25 cellular contexts compared by ENCODE assay signal in the genomic region with DNA sequence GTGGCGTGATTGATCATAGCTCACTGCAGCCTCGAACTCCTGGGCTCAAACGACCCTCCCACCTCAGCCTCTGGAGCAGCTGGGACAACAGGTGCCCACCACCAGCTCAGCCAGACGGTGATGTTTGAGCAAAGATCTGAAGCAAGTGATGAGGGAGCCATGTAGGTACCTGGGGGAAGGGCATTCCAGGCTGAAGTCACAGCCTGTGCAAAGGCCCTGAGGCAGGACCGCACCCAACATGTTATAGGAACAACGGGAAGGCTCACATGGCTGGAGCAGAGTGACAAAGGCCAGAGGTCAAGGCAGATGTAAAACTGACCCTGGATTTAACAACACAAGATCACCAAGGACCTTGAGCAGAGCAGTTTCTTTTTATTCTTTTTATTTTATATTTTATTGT.
"Had no signal": no experiment of that assay in that cellular context is flagged by ENCODE, and none has a peak within 500 bp of the region (broad histone marks: within the 10 kb centered on the region; RNA-seq: fewer than 3 reads in every experiment).

No MANE protein-coding gene starts in this region.

- H3K36me3 Mint-ChIP-seq: activated naive CD8-positive, alpha-beta T cell; T-cell had no signal

- H3K4me3 ChIP-seq: cardiac muscle cell, SK-N-MC had no signal

- ATAC-seq: activated CD4-positive, alpha-beta T cell treated with anti-CD3 and anti-CD28 coated beads for 36 hours; activated T-helper 17 cell treated with anti-CD3 and anti-CD28 coated beads, Interleukin-2, amount 50 U/mL, for 72 hours; Panc1; Right ventricle myocardium inferior; T-cell had no signal

- H3K4me3 Mint-ChIP-seq: activated CD4-positive, alpha-beta memory T cell treated with anti-CD3 and anti-CD28 coated beads, Interleukin-2, amount 10 ng/mL, durations not matched to agents 7 days and 5 days; activated CD4-positive, alpha-beta T cell treated with anti-CD3 and anti-CD28 coated beads for 36 hours; activated naive CD4-positive, alpha-beta T cell treated with anti-CD3 and anti-CD28 coated beads for 36 hours; activated naive CD8-positive, alpha-beta T cell; activated T-helper 17 cell treated with anti-CD3 and anti-CD28 coated beads, Interleukin-2, amount 50 U/mL, for 72 hours; T-cell had no signal

- H3K27ac ChIP-seq: brain microvascular endothelial cell, cardiac muscle cell, SK-N-MC, VCaP had no signal

- H3K9me3 Mint-ChIP-seq: activated CD4-positive, alpha-beta memory T cell treated with anti-CD3 and anti-CD28 coated beads, Interleukin-2, amount 10 ng/mL, durations not matched to agents 7 days and 5 days; activated naive CD4-positive, alpha-beta T cell treated with anti-CD3 and anti-CD28 coated beads for 36 hours; activated T-helper 17 cell treated with anti-CD3 and anti-CD28 coated beads, Interleukin-2, amount 50 U/mL, for 72 hours; T-cell had no signal

- H3K36me3 ChIP-seq: brain microvascular endothelial cell, cardiac muscle cell had no signal

- H3K4me1 Mint-ChIP-seq: activated T-helper 17 cell treated with anti-CD3 and anti-CD28 coated beads, Interleukin-2, amount 50 U/mL, for 72 hours had no signal

- H3K27me3 ChIP-seq: brain microvascular endothelial cell, cardiac muscle cell had no signal

- H3K27ac Mint-ChIP-seq: activated CD4-positive, alpha-beta memory T cell treated with anti-CD3 and anti-CD28 coated beads, Interleukin-2, amount 10 ng/mL, durations not matched to agents 7 days and 5 days; activated CD4-positive, alpha-beta T cell treated with anti-CD3 and anti-CD28 coated beads for 36 hours; activated naive CD4-positive, alpha-beta T cell treated with anti-CD3 and anti-CD28 coated beads for 36 hours; activated naive CD8-positive, alpha-beta T cell; activated T-helper 17 cell treated with anti-CD3 and anti-CD28 coated beads, Interleukin-2, amount 50 U/mL, for 72 hours; T-cell had no signal

- H3K27me3 Mint-ChIP-seq: activated CD4-positive, alpha-beta memory T cell treated with anti-CD3 and anti-CD28 coated beads, Interleukin-2, amount 10 ng/mL, durations not matched to agents 7 days and 5 days; activated CD4-positive, alpha-beta T cell treated with anti-CD3 and anti-CD28 coated beads for 36 hours; activated naive CD8-positive, alpha-beta T cell; activated T-helper 17 cell treated with anti-CD3 and anti-CD28 coated beads, Interleukin-2, amount 50 U/mL, for 72 hours; T-cell had no signal

- DNase-seq: activated CD4-positive, alpha-beta memory T cell treated with anti-CD3 and anti-CD28 coated beads, Interleukin-2, amount 10 ng/mL, durations not matched to agents 7 days and 5 days; activated CD4-positive, alpha-beta T cell treated with anti-CD3 and anti-CD28 coated beads for 36 hours; activated CD4-positive, alpha-beta T cell treated with anti-CD3 and anti-CD28 coated beads, Interleukin-2, amount 50 U/mL, for 1 hour; activated gamma-delta T cell; activated naive CD4-positive, alpha-beta T cell treated with anti-CD3 and anti-CD28 coated beads for 36 hours; activated T-cell treated with anti-CD3 and anti-CD28 coated beads for 4 hours; activated T-cell treated with anti-CD3 and anti-CD28 coated beads, Interleukin-2, amount 50 U/mL, for 48 hours; brain microvascular endothelial cell; NCI-H1105 treated with DMSO at 0.1 percent for 48 hours; NCI-H1436 treated with DMSO at 0.1 percent for 48 hours; NCI-H187; NCI-H2081; NCI-H510A treated with DMSO at 0.1 percent for 48 hours; NCI-H69; NK-92 treated with Interleukin-12 subunit alpha and Interleukin-12 subunit beta, amount 100 ng/mL, for 24 hours; OCI-M1; RPMI8226; T-cell had no signal
